In genomic region chr15:31352283-31352880, GRCh38 we compare ENCODE assay signal across 8 cellular contexts. TPM values are rescaled to one million over a fixed set of nuclear protein-coding genes. Genes with fewer than 3 reads are reported as not detected.
DNase-seq lines count a peak whose midpoint lies in the region; ATAC-seq, FAIRE-seq and TF ChIP-seq lines count a peak whose summit lies in the region.

No MANE protein-coding gene starts in this region.

- H3K4me3 ChIP-seq in Jurkat, Clone E6-1 (ENCODE audit: low read length) = peak overlapping the region; percentile 21; the same call in 1 of the 2 replicates
- H3K4me3 ChIP-seq in GM12878 = peak overlapping the region; percentile 52; the same call in 1 of the 2 replicates
- H3K4me3 ChIP-seq in mucosa of stomach (ENCODE audit: low read length) = no peak overlapping the region
- H3K4me3 ChIP-seq in aorta (ENCODE audit: low read length in 2 of 2) = no peak overlapping the region

- H3K27ac Mint-ChIP-seq in progenitor cell of endocrine pancreas = no peak overlapping the region

- H3K27me3 ChIP-seq in GM12878 (replicated peaks in 1 of 2; ENCODE audit: control insufficient read depth in 2 of 2, insufficient read depth in 2 of 2, low read length in 1 of 2) (no peaks in the 10 kb centered on the region), mucosa of stomach (ENCODE audit: control insufficient read depth, insufficient read depth, low read length) (no peaks in the 10 kb centered on the region), aorta (ENCODE audit: control insufficient read depth in 1 of 2, insufficient read depth in 2 of 2, low read length in 1 of 2) (no peaks in the 10 kb centered on the region)

- no peak for TF ChIP-seq EP300 in GM12878 (IDR thresholded peaks at IDR 0.05; ENCODE audit: borderline replicate concordance in 1 of 2, control insufficient read depth in 1 of 2, low read depth in 2 of 2, low read length in 2 of 2)

- peaks cover 26% of the 10 kb centered on the region in 2 experiments; a peak in 3 of 4 replicates for H3K36me3 ChIP-seq in GM12878 (ENCODE audit: control insufficient read depth in 2 of 2, insufficient read depth in 2 of 2, low read length in 1 of 2)
- H3K36me3 ChIP-seq in mucosa of stomach (ENCODE audit: control insufficient read depth, insufficient read depth, low read length) = peaks cover 8% of the 10 kb centered on the region
- H3K36me3 ChIP-seq in aorta (ENCODE audit: control insufficient read depth in 1 of 2, insufficient read depth in 2 of 2, low read length in 1 of 2) = no peaks in the 10 kb centered on the region

- POLR2A ChIA-PET in GM12878 (lab: Charles Lee) = interaction anchor here (1.4 to 2.3 kb wide), 7 partner anchors 13 to 97 kb away, joined by 3 to 16 read pairs (median 5); partner anchors contain the start of gene KLF13

- peaks cover 90% of the 10 kb centered on the region for H3K4me1 ChIP-seq in GM12878 (ENCODE audit: control insufficient read depth, insufficient read depth, low read length)
- peaks cover 54% of the 10 kb centered on the region for H3K4me1 ChIP-seq in mucosa of stomach (ENCODE audit: control insufficient read depth, insufficient read depth, low read length)
- peaks cover 0 to 2% of the 10 kb centered on the region in 2 donors for H3K4me1 ChIP-seq in aorta (ENCODE audit: control insufficient read depth in 1 of 2, insufficient read depth in 2 of 2, low read length in 2 of 2)

- H3K9me3 ChIP-seq in GM12878 (replicated peaks; ENCODE audit: control insufficient read depth, insufficient read depth, low read length) (no peaks in the 10 kb centered on the region; the same call in 2 of the 3 replicates), mucosa of stomach (ENCODE audit: control insufficient read depth, low read length) (no peaks in the 10 kb centered on the region), aorta (ENCODE audit: control insufficient read depth, low read length) (no peaks in the 10 kb centered on the region)

- no peaks in the 10 kb centered on the region for H3K36me3 Mint-ChIP-seq in progenitor cell of endocrine pancreas (ENCODE audit: insufficient read depth)

- no peak overlapping the region for H3K4me3 Mint-ChIP-seq in progenitor cell of endocrine pancreas (ENCODE audit: low read depth)

- ATAC-seq in GM12878 (peak; percentile 10), aorta (ENCODE audit: low FRiP score) (no peak)

- WGBS in GM12878 (ENCODE audit: insufficient coverage, insufficient replicate concordance, low lambda C conversion rate, missing lambda C conversion rate) = 32% methylated on average over 9 of the region's 9 CpGs
- 21 to 24% methylated on average over 9 of the region's 9 CpGs for WGBS in aorta, 2 donors

- BruUV-seq in GM12878 (replicated peaks; lab: Mats Ljungman, UMichigan) = no TSS peak

- SMC1A ChIA-PET in GM12878 (lab: Charles Lee; ENCODE audit: uncharacterized antibody, unreplicated experiment) = interaction anchor here (1.1 to 3.4 kb wide), 6 partner anchors 10 to 136 kb away, joined by 3 to 16 read pairs (median 6); no protein-coding TSS in a partner anchor

- TF ChIP-seq POLR2A in GM12878 (IDR thresholded peaks at IDR 0.05; ENCODE audit: low read depth, low read length) = 0 out of 2 replicates have a peak, but pooled peaks have one; percentile 41

- peaks cover 96% of the 10 kb centered on the region for H3K79me2 ChIP-seq in GM12878 (ENCODE audit: control insufficient read depth, insufficient read depth, low read length)

- H4K20me1 ChIP-seq in GM12878 (ENCODE audit: control insufficient read depth, insufficient read depth) = no peaks in the 10 kb centered on the region

- H3K9ac ChIP-seq in GM12878 (ENCODE audit: control insufficient read depth, insufficient read depth, low read length) = peak overlapping the region; percentile 67
- peak overlapping the region; percentile 44 for H3K9ac ChIP-seq in mucosa of stomach (ENCODE audit: low read length)

- H3K27ac ChIP-seq in GM12878 (ENCODE audit: control insufficient read depth, insufficient read depth) (peak overlapping the region; percentile 93), aorta (ENCODE audit: low read depth in 1 of 2, low read length in 2 of 2) (peak overlapping the region in 1 of 2 donors; percentile 81)

- FAIRE-seq in GM12878 (lab: Jason Lieb, UNC) (no peak), urothelium cell line (lab: Jason Lieb, UNC) (no peak)

- DNase-seq in AG20443 (ENCODE audit: low spot score) (peak; percentile 30), GM12878 (ENCODE audit: low read depth, low spot score) (no peak), urothelium cell line (ENCODE audit: low spot score) (no peak), progenitor cell of endocrine pancreas (ENCODE audit: low spot score, unreplicated experiment) (no peak), NCI-H510A treated with DMSO at 0.1 percent for 48 hours (lab: John Stamatoyannopoulos, UW) (no peak), aorta (no peak)
- no peak for DNase-seq in Jurkat, Clone E6-1 (ENCODE audit: low read depth, low spot score)

- CTCF ChIA-PET in GM12878 (lab: Yijun Ruan, JAX) = interaction anchor here (0.9 to 2.5 kb wide), 3 partner anchors 24 to 136 kb away, joined by 4 to 24 read pairs (median 15); no protein-coding TSS in a partner anchor

- H3K27me3 Mint-ChIP-seq in progenitor cell of endocrine pancreas = no peaks in the 10 kb centered on the region

- H3K9me3 Mint-ChIP-seq in progenitor cell of endocrine pancreas (ENCODE audit: low read depth) = no peaks in the 10 kb centered on the region

- peak overlapping the region; percentile 67 for H3K4me2 ChIP-seq in GM12878 (ENCODE audit: control insufficient read depth, insufficient read depth)

- no peak for TF ChIP-seq RAD21 in GM12878 (IDR thresholded peaks at IDR 0.05; ENCODE audit: insufficient read depth, low read depth, low read length)

- in situ Hi-C loops in GM12878 (cut with MboI) = no loop called here

- peaks cover 13% of the 10 kb centered on the region for H3K4me1 Mint-ChIP-seq in progenitor cell of endocrine pancreas (ENCODE audit: low read depth)

- intact Hi-C loops in GM12878 (cut with micrococcal nuclease; ENCODE audit: unreplicated experiment) (no loop called here), aorta (cut with DNase I) (no loop called here)

- TF ChIP-seq CTCF in GM12878 (IDR thresholded peaks at IDR 0.05 in 2 of 3, conservative IDR thresholded peaks at IDR 0.05 in 1 of 3; ENCODE audit: control insufficient read depth in 2 of 3, extremely low read depth in 1 of 3, insufficient read depth in 1 of 3, low read depth in 3 of 3, low read length in 3 of 3) = no peak
- no peak for TF ChIP-seq CTCF in progenitor cell of endocrine pancreas (IDR thresholded peaks at IDR 0.05; ENCODE audit: unreplicated experiment)

- RAD21 ChIA-PET in GM12878 (lab: Charles Lee; ENCODE audit: unreplicated experiment) = interaction anchor here (1.0 to 2.7 kb wide), 9 partner anchors 11 to 150 kb away, joined by 3 to 26 read pairs (median 5); no protein-coding TSS in a partner anchor

- no peak overlapping the region for H2AFZ ChIP-seq in GM12878 (ENCODE audit: control insufficient read depth, low read depth, low read length)

TF ChIP-seq in GM12878, 131 proteins besides CTCF, POLR2A, EP300 and RAD21:
- TF ChIP-seq TCF3 (IDR thresholded peaks at IDR 0.05; ENCODE audit: borderline replicate concordance, insufficient read depth, low read depth, low read length) (0 out of 2 replicates have a peak, but pooled peaks have one; percentile 22), E4F1 (IDR thresholded peaks at IDR 0.05; ENCODE audit: borderline replicate concordance, partially characterized antibody) (no peak)

RNA-seq across cellular contexts. Expression of gene KLF13, which starts 25.7 kb away (rescaled TPM):
- polyA plus RNA-seq in Jurkat, Clone E6-1 (2012; ENCODE audit: insufficient read depth, insufficient read length) = 58.9 TPM
- total RNA-seq in GM12878 (2013; cell fraction: nucleolus; rRNA removed) = 47.3 and 48.6 TPM in 2 replicates
- total RNA-seq in GM12878 (2014; rRNA removed) (49.3 and 51.8 TPM in 2 replicates), GM12878 (2014; rRNA removed; fragmentation: Illumina TruSeq; extraction: Trizol) (64.7 and 65.1 TPM in 2 replicates), GM12878 (2021) (109 and 112 TPM in 2 replicates), progenitor cell of endocrine pancreas (26.9 and 34.0 TPM in 2 replicates), aorta (10 to 100 TPM; 31.3 to 58.7 TPM)
- 21.1 TPM for polyA plus RNA-seq in GM12878 (2011; ENCODE audit: low read depth)
- polyA plus RNA-seq in GM12878 (2011; rRNA removed) (71.9 and 72.0 TPM in 2 replicates), GM12878 (2014; fragmentation: Illumina TruSeq; extraction: Trizol) (42.3 and 48.2 TPM in 2 replicates), GM12878 (2014; fragmentation: Nextera tagmentation; extraction: Ambion mirVana) (10 to 100 TPM; 31.1 to 63.1 TPM), GM12878 (2014; rRNA removed) (51.0 and 52.4 TPM in 2 replicates), GM12878 (2016; fragmentation: Nextera tagmentation; extraction: Ambion mirVana) (10 to 100 TPM; 20.3 to 24.4 TPM), aorta (10 to 100 TPM; 27.2 to 35.9 TPM)
- polyA plus RNA-seq in GM12878 (2011; cell fraction: cytosol; rRNA removed) = 40.2 and 46.9 TPM in 2 replicates
- polyA plus RNA-seq in GM12878 (2011; cell fraction: nucleus; rRNA removed) = 35.3 and 41.2 TPM in 2 replicates
- 50.2 and 70.7 TPM in 2 replicates for polyA plus RNA-seq in GM12878 (2012)
- 55.7 and 58.5 TPM in 2 replicates for polyA minus RNA-seq in GM12878 (2011; rRNA and poly(A)+ RNA removed)
- 23.3 and 37.1 TPM in 2 replicates for polyA minus RNA-seq in GM12878 (2011; cell fraction: cytosol; rRNA and poly(A)+ RNA removed)
- 10.3 and 17.7 TPM in 2 replicates for polyA minus RNA-seq in GM12878 (2011; cell fraction: nucleus; rRNA and poly(A)+ RNA removed)

Comparison
In these comparisons a context has a peak if more than half of its experiments do, and no peak if none do; other contexts are left out.
1. H3K4me3 ChIP-seq: peak in Jurkat, Clone E6-1 (single experiment) and GM12878 (single experiment); none in mucosa of stomach (single experiment) and aorta (0 of 2).